Comparison of ENCODE assay signal across 8 cellular contexts in the genomic region with DNA sequence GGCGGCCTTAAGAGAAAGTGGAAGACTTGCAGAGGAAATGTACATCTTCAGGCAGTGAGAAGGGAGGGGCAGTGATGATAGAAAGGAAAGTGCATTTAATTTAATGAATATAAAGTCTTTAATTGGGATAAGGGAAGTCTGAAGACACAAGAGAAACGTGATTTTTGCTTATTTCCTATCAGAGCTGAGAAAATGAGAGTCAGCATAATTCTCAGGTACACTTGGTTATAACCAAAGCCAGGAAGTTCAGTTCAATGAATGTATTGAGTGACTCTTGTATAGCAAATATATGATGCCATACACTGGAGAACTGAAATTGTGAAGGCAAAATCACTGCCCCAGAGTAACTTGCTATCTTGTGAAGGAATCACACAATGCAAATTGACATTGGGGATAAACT.
"Had no signal": no experiment of that assay in that cellular context is flagged by ENCODE, and none has a peak within 500 bp of the region (broad histone marks: within the 10 kb centered on the region; RNA-seq: fewer than 3 reads in every experiment).

No MANE protein-coding gene starts in this region.

- H3K27ac ChIP-seq: GM23248, HL-60 had no signal

- H3K36me3 ChIP-seq: HAP-1 had no signal

- H3K4me3 ChIP-seq: GM23248, HAP-1 had no signal

- ATAC-seq: HCT116 had no signal

- H3K9ac ChIP-seq: GM23248 had no signal

- H3K9me3 ChIP-seq: HAP-1 had no signal

- H3K4me1 ChIP-seq: HAP-1 had no signal

- DNase-seq: GM23248, GOT3, H7, HFFc6, KG1 had no signal

- H2AFZ ChIP-seq: GM23248 had no signal
